Comparison of ENCODE assay signal across 11 cellular contexts in genomic region chrX:34654939-34655338, GRCh38. TPM values are rescaled to one million over a fixed set of nuclear protein-coding genes. Genes with fewer than 3 reads are reported as not detected.
A peak's percentile ranks its signal among the peaks of the same experiment; 100 is the strongest.
DNase-seq lines count a peak whose midpoint lies in the region; TF ChIP-seq lines count a peak whose summit lies in the region.
"Had no signal": no experiment of that assay in that cellular context is flagged by ENCODE, and none has a peak within 500 bp of the region (broad histone marks: within the 10 kb centered on the region; RNA-seq: fewer than 3 reads in every experiment).

No MANE protein-coding gene starts in this region.

- DNase-seq in ELF-1 (ENCODE audit: low read depth, low spot score) (peak; percentile 27), astrocyte of the hippocampus (ENCODE audit: low read depth, low spot score) (peak; percentile 43), sigmoid colon (no peak), NCI-H146 (lab: John Stamatoyannopoulos, UW) (no peak), MV-4-11 (lab: John Stamatoyannopoulos, UW) (no peak), H4 (ENCODE audit: low spot score) (no peak), NCI-H1105 treated with DMSO at 0.1 percent for 48 hours (lab: John Stamatoyannopoulos, UW) (no peak)
- DNase-seq: activated CD4-positive, alpha-beta memory T cell treated with anti-CD3 and anti-CD28 coated beads for 36 hours; NCI-H1930; stimulated activated CD4-positive, alpha-beta T cell treated with anti-CD3 and anti-CD28 coated beads, Interleukin-12 subunit alpha, Interleukin-12 subunit beta, amount 100 ng/mL, for 4 hours had no signal

- H3K9me3 ChIP-seq in iPS-18a (ENCODE audit: control insufficient read depth, low read depth, low read length) (peaks cover 8% of the 10 kb centered on the region), sigmoid colon (no peaks in the 10 kb centered on the region)

- no peak for TF ChIP-seq CTCF in sigmoid colon (IDR thresholded peaks at IDR 0.05)

- H3K27me3 ChIP-seq in iPS-18a (ENCODE audit: control insufficient read depth, insufficient read depth, low read length) (peaks cover 7% of the 10 kb centered on the region), sigmoid colon (peaks cover 0 to 3% (median 0%) of the 10 kb centered on the region in 3 donors)

- intact Hi-C loops in sigmoid colon (cut with DNase I) = no loop called here

- peak overlapping the region; percentile 79 for H3K4me3 ChIP-seq in iPS-18a (ENCODE audit: low read length)
- peak overlapping the region; percentile 50 to 68 (median 66) for H3K4me3 ChIP-seq in sigmoid colon

- 22 to 32% methylated on average over 6 of the region's 6 CpGs for WGBS in sigmoid colon, 2 donors

- H3K27ac ChIP-seq in iPS-18a (ENCODE audit: low read length) = no peak overlapping the region
- H3K27ac ChIP-seq in sigmoid colon = peak overlapping the region; percentile 85 to 89 (median 88)

- no peak for TF ChIP-seq POLR2A in sigmoid colon (IDR thresholded peaks at IDR 0.05)

- no peak for TF ChIP-seq EP300 in sigmoid colon (IDR thresholded peaks at IDR 0.05)

- H3K4me1 ChIP-seq in iPS-18a (ENCODE audit: control insufficient read depth, low read depth, low read length) (peaks cover 13% of the 10 kb centered on the region), sigmoid colon (peaks cover 0 to 32% (median 2%) of the 10 kb centered on the region in 4 donors)

- peak overlapping the region; percentile 60 for H3K9ac ChIP-seq in iPS-18a (ENCODE audit: low read length)

- H3K36me3 ChIP-seq in iPS-18a (ENCODE audit: control insufficient read depth, low read depth, low read length) = no peaks in the 10 kb centered on the region
- H3K36me3 ChIP-seq in sigmoid colon = no peaks in the 10 kb centered on the region

RNA-seq across cellular contexts. Expression of gene TMEM47, which starts 2.1 kb away (rescaled TPM):
- total RNA-seq in sigmoid colon = 10 to 100 TPM; 71.5 to 98.1 (median 90.0) TPM
- polyA plus RNA-seq in sigmoid colon = 1 to 10 TPM; 1.2 to 4.7 (median 3.0) TPM
- 28.3 and 37.8 TPM in 2 replicates for total RNA-seq in H4 (2014; rRNA removed; shearing (Covaris generic))
- total RNA-seq: activated CD4-positive, alpha-beta memory T cell treated with anti-CD3 and anti-CD28 coated beads for 36 hours had no signal

Comparison
In these comparisons a context has a peak if more than half of its experiments do, and no peak if none do; other contexts are left out.
1. DNase-seq: peak in ELF-1 (single experiment) and astrocyte of the hippocampus (single experiment); none in sigmoid colon (single experiment), NCI-H146 (single experiment), MV-4-11 (single experiment), H4 (single experiment) and NCI-H1105 treated with DMSO at 0.1 percent for 48 hours (single experiment).